Comparison of ENCODE assay signal across 17 cellular contexts in the genomic region with DNA sequence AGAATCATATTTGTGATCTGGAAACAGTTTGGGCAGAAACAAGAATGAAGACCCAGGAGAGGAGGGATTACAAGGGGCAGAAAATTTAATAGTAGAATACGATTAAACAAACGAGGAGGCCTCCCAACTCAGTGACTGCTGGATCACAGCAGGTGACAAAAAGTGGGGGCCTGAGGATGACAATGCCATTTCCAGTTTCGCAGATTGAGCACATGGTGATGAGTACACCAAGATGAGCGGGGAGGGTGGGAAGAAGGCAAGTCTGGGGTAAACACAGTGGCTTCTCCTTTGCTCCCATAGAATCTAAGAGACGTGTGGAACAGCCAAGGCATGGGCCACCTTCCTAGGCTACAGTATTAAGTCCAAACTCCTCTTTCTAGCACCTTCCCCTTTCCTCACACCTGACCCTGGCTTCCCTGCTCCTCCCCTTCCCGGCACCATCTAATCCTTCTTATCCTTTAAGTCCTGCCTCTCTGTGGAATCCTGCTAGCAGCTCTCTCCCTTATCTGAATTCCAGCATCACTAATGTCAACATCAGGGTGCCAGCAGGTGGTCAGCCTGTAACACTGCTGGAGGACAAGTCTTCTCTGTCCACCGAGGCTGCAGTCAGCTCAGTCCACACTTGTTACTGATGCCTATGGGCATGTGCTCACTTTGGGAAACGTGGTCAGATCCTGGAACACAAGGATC. TPM values are rescaled to one million over a fixed set of nuclear protein-coding genes. Genes with fewer than 3 reads are reported as not detected.
A peak's percentile ranks its signal among the peaks of the same experiment; 100 is the strongest.
DNase-seq lines count a peak whose midpoint lies in the region; ATAC-seq and TF ChIP-seq lines count a peak whose summit lies in the region.
"Had no signal": no experiment of that assay in that cellular context is flagged by ENCODE, and none has a peak within 500 bp of the region (broad histone marks: within the 10 kb centered on the region; RNA-seq: fewer than 3 reads in every experiment).

No MANE protein-coding gene starts in this region.

- no peaks in the 10 kb centered on the region for H3K36me3 Mint-ChIP-seq in natural killer cell
- H3K36me3 Mint-ChIP-seq: naive B cell had no signal

- ATAC-seq in HG03521 (IDR thresholded peaks at IDR 0.05; ENCODE audit: unreplicated experiment) (no peak), natural killer cell (no peak)
- ATAC-seq: left ventricle myocardium superior had no signal

- peaks cover 15 to 53% of the 10 kb centered on the region in 2 donors for H3K27me3 Mint-ChIP-seq in natural killer cell (ENCODE audit: low read depth in 2 of 2)

- 66% methylated on average over 8 of the region's 8 CpGs for WGBS in liver

- DNase-seq in HT-29 (ENCODE audit: low spot score) (peak; percentile 67), OCI-M1 (lab: John Stamatoyannopoulos, UW) (peak; percentile 43), GF-D8 (lab: John Stamatoyannopoulos, UW) (no peak), NOMO-1 treated with DMSO at 0.1 percent for 48 hours (lab: John Stamatoyannopoulos, UW; ENCODE audit: unreplicated experiment) (no peak), natural killer cell (no peak)
- DNase-seq: activated effector memory CD4-positive, alpha-beta T cell treated with Interleukin-2 at 50 U/mL for 16 hours; foreskin melanocyte; left ventricle myocardium superior; naive B cell; NCI-H1694 treated with DMSO at 0.1 percent for 48 hours; stimulated activated CD4-positive, alpha-beta T cell treated with anti-CD3 and anti-CD28 coated beads, Interleukin-15, amount 100 ng/mL, for 24 hours; stimulated activated naive CD4-positive, alpha-beta T cell treated with Interleukin-2 at 50 U/mL for 16 hours; upper lobe of left lung had no signal

- H3K27ac ChIP-seq in 22Rv1: peak overlapping the region; percentile 59
- peak overlapping the region; percentile 31 to 48 for H3K27ac ChIP-seq in liver (ENCODE audit: low read depth in 1 of 2, low read length in 2 of 2)
- H3K27ac ChIP-seq: RWPE1, upper lobe of left lung had no signal

- TF ChIP-seq CTCF in 22Rv1 (IDR thresholded peaks at IDR 0.05): no peak
- no peak for TF ChIP-seq CTCF in liver (IDR thresholded peaks at IDR 0.05; ENCODE audit: low read depth, low read length, missing input control)
- TF ChIP-seq CTCF in natural killer cell (IDR thresholded peaks at IDR 0.05): no peak

- H3K4me3 ChIP-seq in liver (ENCODE audit: low read depth in 1 of 3, low read length in 3 of 3): no peak overlapping the region
- H3K4me3 ChIP-seq: upper lobe of left lung had no signal

- H3K36me3 ChIP-seq in liver (ENCODE audit: control insufficient read depth in 4 of 4, insufficient read depth in 3 of 4, low read depth in 1 of 4, low read length in 3 of 4): no peaks in the 10 kb centered on the region
- H3K36me3 ChIP-seq: upper lobe of left lung had no signal

- no peaks in the 10 kb centered on the region for H3K9me3 ChIP-seq in liver (ENCODE audit: control insufficient read depth in 4 of 4, low read length in 3 of 4)
- H3K9me3 ChIP-seq: upper lobe of left lung had no signal

- intact Hi-C loops in natural killer cell (cut with micrococcal nuclease): no loop called here

- H3K4me1 Mint-ChIP-seq in natural killer cell: no peaks in the 10 kb centered on the region
- H3K4me1 Mint-ChIP-seq: naive B cell had no signal

- H3K9me3 Mint-ChIP-seq in natural killer cell: no peaks in the 10 kb centered on the region
- H3K9me3 Mint-ChIP-seq: naive B cell had no signal

- no peaks in the 10 kb centered on the region for H3K27me3 ChIP-seq in liver (ENCODE audit: control insufficient read depth in 4 of 4, insufficient read depth in 4 of 4, low read length in 3 of 4)
- H3K27me3 ChIP-seq: upper lobe of left lung had no signal

- no peak overlapping the region for H3K27ac Mint-ChIP-seq in natural killer cell
- H3K27ac Mint-ChIP-seq: naive B cell had no signal

- no peak overlapping the region for H3K4me3 Mint-ChIP-seq in natural killer cell
- H3K4me3 Mint-ChIP-seq: naive B cell had no signal

- peaks cover 10 to 60% (median 54%) of the 10 kb centered on the region in 4 donors for H3K4me1 ChIP-seq in liver (ENCODE audit: control insufficient read depth in 4 of 4, insufficient read depth in 4 of 4, low read length in 3 of 4)

- no peak overlapping the region for H3K9ac ChIP-seq in liver (ENCODE audit: low read depth in 1 of 2, low read length in 2 of 2)

- no peak for TF ChIP-seq RAD21 in liver (IDR thresholded peaks at IDR 0.05)

TF ChIP-seq in liver, 16 proteins besides CTCF, POLR2A, EP300 and RAD21:
- TF ChIP-seq FOXA1 (IDR thresholded peaks at IDR 0.05): peak; percentile 58
- no peak for TF ChIP-seq EGR1 (IDR thresholded peaks at IDR 0.05; ENCODE audit: low read depth in 2 of 2)
- TF ChIP-seq SP1 (IDR thresholded peaks at IDR 0.05): no peak
- no peak for TF ChIP-seq TAF1 (conservative IDR thresholded peaks at IDR 0.05)
- peak; percentile 74 for TF ChIP-seq FOXA2 (IDR thresholded peaks at IDR 0.05)
- TF ChIP-seq, protein P1, sequence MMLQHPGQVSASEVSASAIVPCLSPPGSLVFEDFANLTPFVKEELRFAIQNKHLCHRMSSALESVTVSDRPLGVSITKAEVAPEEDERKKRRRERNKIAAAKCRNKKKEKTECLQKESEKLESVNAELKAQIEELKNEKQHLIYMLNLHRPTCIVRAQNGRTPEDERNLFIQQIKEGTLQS (IDR thresholded peaks at IDR 0.05): no peak
- TF ChIP-seq, protein P2, sequence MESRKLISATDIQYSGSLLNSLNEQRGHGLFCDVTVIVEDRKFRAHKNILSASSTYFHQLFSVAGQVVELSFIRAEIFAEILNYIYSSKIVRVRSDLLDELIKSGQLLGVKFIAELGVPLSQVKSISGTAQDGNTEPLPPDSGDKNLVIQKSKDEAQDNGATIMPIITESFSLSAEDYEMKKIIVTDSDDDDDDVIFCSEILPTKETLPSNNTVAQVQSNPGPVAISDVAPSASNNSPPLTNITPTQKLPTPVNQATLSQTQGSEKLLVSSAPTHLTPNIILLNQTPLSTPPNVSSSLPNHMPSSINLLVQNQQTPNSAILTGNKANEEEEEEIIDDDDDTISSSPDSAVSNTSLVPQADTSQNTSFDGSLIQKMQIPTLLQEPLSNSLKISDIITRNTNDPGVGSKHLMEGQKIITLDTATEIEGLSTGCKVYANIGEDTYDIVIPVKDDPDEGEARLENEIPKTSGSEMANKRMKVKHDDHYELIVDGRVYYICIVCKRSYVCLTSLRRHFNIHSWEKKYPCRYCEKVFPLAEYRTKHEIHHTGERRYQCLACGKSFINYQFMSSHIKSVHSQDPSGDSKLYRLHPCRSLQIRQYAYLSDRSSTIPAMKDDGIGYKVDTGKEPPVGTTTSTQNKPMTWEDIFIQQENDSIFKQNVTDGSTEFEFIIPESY (IDR thresholded peaks at IDR 0.05): no peak
- no peak for TF ChIP-seq RXRA (IDR thresholded peaks at IDR 0.05)

RNA-seq across cellular contexts. Expression of gene ATP7B, which starts 13.5 kb away (rescaled TPM):
- 6.9 and 7.6 TPM in 2 replicates for total RNA-seq in HT-29 (2014; rRNA removed; shearing (Covaris generic))
- 10 to 100 TPM; 34.1 to 37.7 TPM for total RNA-seq in liver
- 10 to 100 TPM in 1 of 2 donors, 1 to 10 TPM in 1; 8.0 to 10.1 TPM for polyA plus RNA-seq in liver
- under 1 TPM; 0.45 to 0.64 (median 0.58) TPM for total RNA-seq in natural killer cell

RNA-seq across cellular contexts. Expression of gene ALG11, which starts 14.4 kb away (rescaled TPM):
- 11.6 and 14.8 TPM in 2 replicates for total RNA-seq in HT-29 (2014; rRNA removed; shearing (Covaris generic))
- total RNA-seq in liver (10 to 100 TPM; 14.3 to 34.5 TPM), natural killer cell (10 to 100 TPM; 30.8 to 35.8 (median 35.2) TPM)
- 1 to 10 TPM; 5.4 to 9.5 TPM for polyA plus RNA-seq in liver

RNA-seq across cellular contexts. Expression of gene UTP14C, which starts 26.7 kb away (rescaled TPM):
- total RNA-seq in HT-29 (2014; rRNA removed; shearing (Covaris generic)): 5.5 and 6.5 TPM in 2 replicates
- total RNA-seq in liver (10 to 100 TPM; 13.1 to 18.7 TPM), natural killer cell (1 to 10 TPM; 6.2 to 9.8 (median 7.0) TPM)
- 1 to 10 TPM; 5.8 to 6.1 TPM for polyA plus RNA-seq in liver

Comparison
In these comparisons a context has a peak if more than half of its experiments do, and no peak if none do; other contexts are left out.
1. DNase-seq: peak in HT-29 (single experiment) and OCI-M1 (single experiment); none in GF-D8 (single experiment), NOMO-1 treated with DMSO at 0.1 percent for 48 hours (single experiment) and natural killer cell (single experiment).